Comparison of ENCODE assay signal across 11 cellular contexts in genomic region chr12:25041006-25041741, GRCh38.
DNase-seq lines count a peak whose midpoint lies in the region; ATAC-seq lines count a peak whose summit lies in the region.
"Had no signal": no experiment of that assay in that cellular context is flagged by ENCODE, and none has a peak within 500 bp of the region (broad histone marks: within the 10 kb centered on the region; RNA-seq: fewer than 3 reads in every experiment).

No MANE protein-coding gene starts in this region.

- no peak overlapping the region for H3K9ac ChIP-seq in adipocyte (ENCODE audit: low read length)

- H3K27me3 ChIP-seq in adipocyte (replicated peaks; ENCODE audit: control insufficient read depth, insufficient read depth, low read length) (peaks cover 4% of the 10 kb centered on the region), aorta (ENCODE audit: control insufficient read depth in 1 of 2, insufficient read depth in 2 of 2, low read length in 1 of 2) (no peaks in the 10 kb centered on the region)
- no peaks in the 10 kb centered on the region for H3K27me3 ChIP-seq in CD8-positive, alpha-beta memory T cell (ENCODE audit: insufficient read depth, low read length, poor library complexity, severe bottlenecking)

- peaks cover 3 to 7% of the 10 kb centered on the region in 2 donors for H3K9me3 Mint-ChIP-seq in activated naive CD4-positive, alpha-beta T cell treated with anti-CD3 and anti-CD28 coated beads, Interleukin-2, amount 50 U/mL, for 72 hours
- H3K9me3 Mint-ChIP-seq in activated naive CD4-positive, alpha-beta T cell treated with anti-CD3 and anti-CD28 coated beads for 36 hours: peaks cover 3% of the 10 kb centered on the region
- peaks cover 3 to 10% (median 9%) of the 10 kb centered on the region in 5 donors for H3K9me3 Mint-ChIP-seq in CD8-positive, alpha-beta memory T cell

- CTCF ChIA-PET in activated naive CD4-positive, alpha-beta T cell treated with anti-CD3 and anti-CD28 coated beads for 36 hours (lab: Charles Lee): no interaction called here
- CTCF ChIA-PET in CD8-positive, alpha-beta memory T cell (lab: Charles Lee): no interaction called here

- H3K27ac ChIP-seq in aorta (ENCODE audit: low read depth in 1 of 2, low read length in 2 of 2): no peak overlapping the region
- H3K27ac ChIP-seq in CD8-positive, alpha-beta memory T cell (ENCODE audit: low read depth, low read length): no peak overlapping the region
- H3K27ac ChIP-seq: thoracic aorta had no signal

- ATAC-seq in activated naive CD4-positive, alpha-beta T cell treated with anti-CD3 and anti-CD28 coated beads, Interleukin-2, amount 50 U/mL, for 72 hours: no peak
- peak; percentile 45 for ATAC-seq in HG03025 (IDR thresholded peaks at IDR 0.05; ENCODE audit: low FRiP score, unreplicated experiment)
- peak; percentile 36 for ATAC-seq in aorta (ENCODE audit: low FRiP score)

- peaks cover 16% of the 10 kb centered on the region for H3K9me3 ChIP-seq in adipocyte (ENCODE audit: control insufficient read depth, low read length)
- H3K9me3 ChIP-seq in aorta (ENCODE audit: control insufficient read depth, low read length): no peaks in the 10 kb centered on the region
- H3K9me3 ChIP-seq in CD8-positive, alpha-beta memory T cell (ENCODE audit: low read length): no peaks in the 10 kb centered on the region

- 70 to 79% methylated on average over 9 of the region's 9 CpGs for WGBS in aorta, 2 donors

- H3K36me3 Mint-ChIP-seq in activated naive CD4-positive, alpha-beta T cell treated with anti-CD3 and anti-CD28 coated beads, Interleukin-2, amount 50 U/mL, for 72 hours: peaks cover 0 to 9% of the 10 kb centered on the region in 2 donors
- no peaks in the 10 kb centered on the region for H3K36me3 Mint-ChIP-seq in activated naive CD4-positive, alpha-beta T cell treated with anti-CD3 and anti-CD28 coated beads for 36 hours (ENCODE audit: low read depth)
- H3K36me3 Mint-ChIP-seq in CD8-positive, alpha-beta memory T cell: peaks cover 0 to 15% (median 1%) of the 10 kb centered on the region in 3 donors

- peak overlapping the region; percentile 61 to 77 for H3K27ac Mint-ChIP-seq in activated naive CD4-positive, alpha-beta T cell treated with anti-CD3 and anti-CD28 coated beads, Interleukin-2, amount 50 U/mL, for 72 hours
- no peak overlapping the region for H3K27ac Mint-ChIP-seq in activated naive CD4-positive, alpha-beta T cell treated with anti-CD3 and anti-CD28 coated beads for 36 hours
- peak overlapping the region in 1 of 8 donors; percentile 74 for H3K27ac Mint-ChIP-seq in CD8-positive, alpha-beta memory T cell

- H3K4me3 Mint-ChIP-seq in activated naive CD4-positive, alpha-beta T cell treated with anti-CD3 and anti-CD28 coated beads for 36 hours: no peak overlapping the region
- H3K4me3 Mint-ChIP-seq in CD8-positive, alpha-beta memory T cell: no peak overlapping the region

- intact Hi-C loops in activated naive CD4-positive, alpha-beta T cell treated with anti-CD3 and anti-CD28 coated beads for 36 hours (cut with micrococcal nuclease): no loop called here
- intact Hi-C loops in aorta (cut with DNase I): no loop called here

- H3K4me3 ChIP-seq in adipocyte (ENCODE audit: low read length) (no peak overlapping the region), aorta (ENCODE audit: low read length in 2 of 2) (no peak overlapping the region)
- no peak overlapping the region for H3K4me3 ChIP-seq in CD8-positive, alpha-beta memory T cell (ENCODE audit: low read length)
- H3K4me3 ChIP-seq: thoracic aorta had no signal

- peaks cover 5% of the 10 kb centered on the region for H3K4me1 Mint-ChIP-seq in activated naive CD4-positive, alpha-beta T cell treated with anti-CD3 and anti-CD28 coated beads for 36 hours (ENCODE audit: low read depth)
- peaks cover 0 to 8% (median 8%) of the 10 kb centered on the region in 3 donors for H3K4me1 Mint-ChIP-seq in CD8-positive, alpha-beta memory T cell

- no peaks in the 10 kb centered on the region for H3K4me1 ChIP-seq in adipocyte (ENCODE audit: control insufficient read depth, insufficient read depth, low read length)
- no peaks in the 10 kb centered on the region for H3K4me1 ChIP-seq in aorta (ENCODE audit: control insufficient read depth in 1 of 2, insufficient read depth in 2 of 2, low read length in 2 of 2)
- H3K4me1 ChIP-seq in CD8-positive, alpha-beta memory T cell (ENCODE audit: insufficient read depth, low read length): no peaks in the 10 kb centered on the region

- POLR2A ChIA-PET in CD8-positive, alpha-beta memory T cell (lab: Charles Lee): no interaction called here

- H3K36me3 ChIP-seq in adipocyte (ENCODE audit: control insufficient read depth, insufficient read depth, low read length, severe bottlenecking): no peaks in the 10 kb centered on the region
- H3K36me3 ChIP-seq in aorta (ENCODE audit: control insufficient read depth in 1 of 2, insufficient read depth in 2 of 2, low read length in 1 of 2): no peaks in the 10 kb centered on the region
- no peaks in the 10 kb centered on the region for H3K36me3 ChIP-seq in CD8-positive, alpha-beta memory T cell (ENCODE audit: insufficient read depth, low read length)
- H3K36me3 ChIP-seq: thoracic aorta had no signal

- no peaks in the 10 kb centered on the region for H3K27me3 Mint-ChIP-seq in activated naive CD4-positive, alpha-beta T cell treated with anti-CD3 and anti-CD28 coated beads for 36 hours (ENCODE audit: low read depth)
- H3K27me3 Mint-ChIP-seq in CD8-positive, alpha-beta memory T cell: peaks cover 15 to 19% of the 10 kb centered on the region in 2 donors

- DNase-seq in activated naive CD4-positive, alpha-beta T cell treated with anti-CD3 and anti-CD28 coated beads, Interleukin-2, amount 50 U/mL, for 72 hours (ENCODE audit: low spot score in 2 of 2): no peak
- DNase-seq in activated naive CD4-positive, alpha-beta T cell treated with anti-CD3 and anti-CD28 coated beads for 36 hours: no peak
- peak; percentile 1 for DNase-seq in adipocyte (ENCODE audit: low read depth)
- DNase-seq in aorta: no peak
- no peak for DNase-seq in CD8-positive, alpha-beta memory T cell
- no peak for DNase-seq in NOMO-1 treated with DMSO at 0.1 percent for 48 hours (lab: John Stamatoyannopoulos, UW; ENCODE audit: unreplicated experiment)
- no peak for DNase-seq in medulla oblongata (ENCODE audit: extremely low spot score)
- DNase-seq: activated CD4-positive, alpha-beta T cell treated with anti-CD3 and anti-CD28 coated beads, Interleukin-2, amount 50 U/mL, for 1 hour; stimulated activated CD4-positive, alpha-beta T cell treated with anti-CD3 and anti-CD28 coated beads, Interleukin-2, amount 100 ng/mL, for 24 hours had no signal

Comparison
In these comparisons a context has a peak if more than half of its experiments do, and no peak if none do; other contexts are left out.
1. ATAC-seq: peak in HG03025 (single experiment) and aorta (single experiment); none in activated naive CD4-positive, alpha-beta T cell treated with anti-CD3 and anti-CD28 coated beads, Interleukin-2, amount 50 U/mL, for 72 hours (0 of 2).